Comparison of ENCODE assay signal across 9 cellular contexts in genomic region chr4:143025111-143025704, GRCh38.
DNase-seq lines count a peak whose midpoint lies in the region; FAIRE-seq and TF ChIP-seq lines count a peak whose summit lies in the region.
"Had no signal": no experiment of that assay in that cellular context is flagged by ENCODE, and none has a peak within 500 bp of the region (broad histone marks: within the 10 kb centered on the region; RNA-seq: fewer than 3 reads in every experiment).

No MANE protein-coding gene starts in this region.

- no peak overlapping the region for H4K8ac ChIP-seq in trophoblast cell (ENCODE audit: low read depth, low read length)

- no peaks in the 10 kb centered on the region for H3K36me3 ChIP-seq in GM23248 (ENCODE audit: low read depth)
- no peaks in the 10 kb centered on the region for H3K36me3 ChIP-seq in bronchial epithelial cell (ENCODE audit: control insufficient read depth, insufficient read depth, low read length)
- H3K36me3 ChIP-seq in trophoblast cell (ENCODE audit: control insufficient read depth in 1 of 2, insufficient read depth in 2 of 2, low read length in 2 of 2) = no peaks in the 10 kb centered on the region
- H3K36me3 ChIP-seq: BLaER1 had no signal

- H3K79me1 ChIP-seq in trophoblast cell (ENCODE audit: low read length) = no peaks in the 10 kb centered on the region

- H3K4me3 ChIP-seq in GM23248 (no peak overlapping the region), bronchial epithelial cell (ENCODE audit: low read depth, low read length) (no peak overlapping the region), trophoblast cell (ENCODE audit: low read depth, low read length) (no peak overlapping the region)
- no peak overlapping the region for H3K4me3 ChIP-seq in Jurkat, Clone E6-1 (ENCODE audit: low read length)
- H3K4me3 ChIP-seq: BLaER1 had no signal

- 55 to 62% methylated on average over 2 of the region's 2 CpGs for WGBS in GM23248 (ENCODE audit: low coverage in 1 of 2, low lambda C conversion rate in 2 of 2, missing lambda C conversion rate in 2 of 2), 2 experiments
- no CpG with 5 or more reads among the region's 2 CpGs for WGBS in trophoblast cell (ENCODE audit: extremely low coverage, insufficient coverage, insufficient read length)

- H3K9me2 ChIP-seq in GM23248 (ENCODE audit: insufficient read depth) = no peaks in the 10 kb centered on the region

- H3K4me1 ChIP-seq in GM23248 (ENCODE audit: insufficient read depth) = peaks cover 11% of the 10 kb centered on the region; the same call in 1 of the 2 replicates
- H3K4me1 ChIP-seq in trophoblast cell (ENCODE audit: control insufficient read depth in 1 of 2, insufficient read depth in 2 of 2, low read length in 2 of 2) = peaks cover 0 to 2% of the 10 kb centered on the region in 2 experiments
- H3K4me1 ChIP-seq: BLaER1 had no signal

- H4K12ac ChIP-seq in trophoblast cell (ENCODE audit: low read depth, low read length) = no peak overlapping the region

- in situ Hi-C loops in GM23248 (cut with MboI) = no loop called here

- no peak overlapping the region for H3K18ac ChIP-seq in trophoblast cell (ENCODE audit: low read length)

- H3K4ac ChIP-seq in trophoblast cell (ENCODE audit: low read depth, low read length) = no peak overlapping the region

- H4K20me1 ChIP-seq in GM23248 (ENCODE audit: insufficient read depth) = no peaks in the 10 kb centered on the region
- H4K20me1 ChIP-seq: BLaER1 had no signal

- H3K14ac ChIP-seq in trophoblast cell (ENCODE audit: low read length) = no peak overlapping the region

- H3K27ac ChIP-seq in GM23248 (no peak overlapping the region), trophoblast cell (ENCODE audit: low read depth, low read length) (no peak overlapping the region)
- H3K27ac ChIP-seq: BLaER1 had no signal

- peaks cover 7% of the 10 kb centered on the region for H3F3A ChIP-seq in GM23248 (ENCODE audit: insufficient read depth)

- H2BK120ac ChIP-seq in trophoblast cell (ENCODE audit: insufficient read depth, low read length, poor library complexity) = no peak overlapping the region

- H4K91ac ChIP-seq in trophoblast cell (ENCODE audit: low read depth, low read length) = no peak overlapping the region

- H3K4me2 ChIP-seq in GM23248 (ENCODE audit: unreplicated experiment) (no peak overlapping the region), trophoblast cell (ENCODE audit: low read length) (no peak overlapping the region)
- H3K4me2 ChIP-seq: BLaER1 had no signal

- no peak for FAIRE-seq in bronchial epithelial cell (lab: Jason Lieb, UNC)

- no peak overlapping the region for H2BK5ac ChIP-seq in trophoblast cell (ENCODE audit: low read depth, low read length, poor library complexity)

- TF ChIP-seq CTCF in bronchial epithelial cell (IDR thresholded peaks at IDR 0.05; ENCODE audit: insufficient read depth, low read length, severe bottlenecking) = no peak

- H3K23ac ChIP-seq in trophoblast cell (ENCODE audit: low read length) = no peak overlapping the region

- DNase-seq in NCI-H2107 treated with DMSO at 0.1 percent for 48 hours (lab: John Stamatoyannopoulos, UW; ENCODE audit: unreplicated experiment) (peak; percentile 1), NCI-H2107 (lab: John Stamatoyannopoulos, UW) (no peak), GM23248 (peak; percentile 69), bronchial epithelial cell (ENCODE audit: low read depth) (peak; percentile 57), trophoblast cell (peak; percentile 3 to 37)
- DNase-seq in Jurkat, Clone E6-1 (ENCODE audit: low read depth, low spot score) = peak; percentile 2
- DNase-seq in activated effector memory CD4-positive, alpha-beta T cell treated with Interleukin-2 at 50 U/mL for 16 hours = no peak
- DNase-seq in activated CD4-positive, alpha-beta T cell treated with anti-CD3 and anti-CD28 coated beads, Interleukin-2, amount 50 U/mL, for 1 hour = no peak

- no peak overlapping the region for H2AK5ac ChIP-seq in trophoblast cell (ENCODE audit: low read length)

- H2AFZ ChIP-seq in GM23248 = no peak overlapping the region
- H2AFZ ChIP-seq in trophoblast cell (ENCODE audit: insufficient read depth, low read length, poor library complexity) = no peak overlapping the region

- H2BK12ac ChIP-seq in trophoblast cell (ENCODE audit: low read length) = no peak overlapping the region

- no peaks in the 10 kb centered on the region for H3K79me2 ChIP-seq in GM23248 (ENCODE audit: insufficient read depth)
- no peaks in the 10 kb centered on the region for H3K79me2 ChIP-seq in trophoblast cell (ENCODE audit: control insufficient read depth, insufficient read depth, low read length, poor library complexity)

- H3K9ac ChIP-seq in GM23248 = no peak overlapping the region
- H3K9ac ChIP-seq in trophoblast cell (ENCODE audit: low read length) = no peak overlapping the region
- H3K9ac ChIP-seq: BLaER1 had no signal

- no peaks in the 10 kb centered on the region for H3K9me3 ChIP-seq in GM23248 (ENCODE audit: low read depth)
- no peaks in the 10 kb centered on the region for H3K9me3 ChIP-seq in trophoblast cell (ENCODE audit: insufficient read depth, low read depth, low read length)
- H3K9me3 ChIP-seq: BLaER1 had no signal

- H3K27me3 ChIP-seq in GM23248 (replicated peaks; ENCODE audit: insufficient read depth) (no peaks in the 10 kb centered on the region), bronchial epithelial cell (ENCODE audit: control insufficient read depth, insufficient read depth, low read length) (no peaks in the 10 kb centered on the region), trophoblast cell (ENCODE audit: insufficient read depth, low read length) (no peaks in the 10 kb centered on the region)
- H3K27me3 ChIP-seq: BLaER1 had no signal

Comparison
In these comparisons a context has a peak if more than half of its experiments do, and no peak if none do; other contexts are left out.
1. DNase-seq: peak in NCI-H2107 treated with DMSO at 0.1 percent for 48 hours (single experiment), GM23248 (single experiment), Jurkat, Clone E6-1 (single experiment), bronchial epithelial cell (single experiment) and trophoblast cell (2 of 2); none in NCI-H2107 (single experiment), activated effector memory CD4-positive, alpha-beta T cell treated with Interleukin-2 at 50 U/mL for 16 hours (single experiment) and activated CD4-positive, alpha-beta T cell treated with anti-CD3 and anti-CD28 coated beads, Interleukin-2, amount 50 U/mL, for 1 hour (single experiment).